11 cellular contexts compared by ENCODE assay signal in the genomic region with DNA sequence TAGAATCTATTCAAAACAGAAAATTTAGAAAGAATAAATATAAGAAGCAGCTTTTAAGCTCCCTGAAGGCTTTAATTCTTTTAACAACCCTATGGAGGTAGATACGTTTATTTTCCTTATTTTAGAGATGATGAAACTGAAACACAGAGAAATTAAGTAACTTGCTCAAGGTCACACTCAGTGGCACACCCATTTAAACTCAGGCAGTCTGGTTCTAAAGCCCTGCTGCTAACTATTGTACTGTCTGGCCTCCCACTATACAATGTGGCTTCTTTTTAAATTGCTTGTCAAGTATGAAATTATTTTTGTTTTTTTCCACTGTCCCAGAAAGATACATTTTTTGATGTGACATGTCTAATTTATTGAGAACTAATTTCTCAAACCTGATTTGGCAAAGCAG.
A peak's percentile ranks its signal among the peaks of the same experiment; 100 is the strongest.
DNase-seq lines count a peak whose midpoint lies in the region; ATAC-seq lines count a peak whose summit lies in the region.
"Had no signal": no experiment of that assay in that cellular context is flagged by ENCODE, and none has a peak within 500 bp of the region (broad histone marks: within the 10 kb centered on the region; RNA-seq: fewer than 3 reads in every experiment).

No MANE protein-coding gene starts in this region.

- peak overlapping the region; percentile 97 for H3K9ac ChIP-seq in adipocyte (ENCODE audit: low read length)

- H3K9me3 ChIP-seq in adipocyte (ENCODE audit: control insufficient read depth, low read length) (no peaks in the 10 kb centered on the region), muscle layer of duodenum (ENCODE audit: control insufficient read depth in 1 of 2, low read length in 2 of 2) (no peaks in the 10 kb centered on the region)
- H3K9me3 ChIP-seq: colonic mucosa, neutrophil had no signal

- peaks cover 36% of the 10 kb centered on the region for H3K4me1 ChIP-seq in adipocyte (ENCODE audit: control insufficient read depth, insufficient read depth, low read length)
- H3K4me1 ChIP-seq in muscle layer of duodenum (ENCODE audit: control insufficient read depth in 1 of 2, insufficient read depth in 2 of 2, low read length in 2 of 2): peaks cover 15 to 40% of the 10 kb centered on the region in 2 donors

- H3K27ac ChIP-seq in muscle layer of duodenum (ENCODE audit: low read length): peak overlapping the region; percentile 93
- H3K27ac ChIP-seq: colonic mucosa had no signal

- ATAC-seq in HG03354 (IDR thresholded peaks at IDR 0.05; ENCODE audit: poor library complexity, severe bottlenecking, unreplicated experiment): peak; percentile 19
- ATAC-seq in GM18870 (IDR thresholded peaks at IDR 0.05; ENCODE audit: unreplicated experiment): no peak

- H3K4me3 ChIP-seq in adipocyte (ENCODE audit: low read length) (peak overlapping the region; percentile 89), muscle layer of duodenum (ENCODE audit: low read depth in 1 of 2, low read length in 2 of 2) (peak overlapping the region; percentile 37 to 90)

- H3K27me3 ChIP-seq in adipocyte (replicated peaks; ENCODE audit: control insufficient read depth, insufficient read depth, low read length) (no peaks in the 10 kb centered on the region), muscle layer of duodenum (ENCODE audit: low read depth, low read length) (no peaks in the 10 kb centered on the region)
- H3K27me3 ChIP-seq: colonic mucosa, neutrophil had no signal

- H3K36me3 ChIP-seq in adipocyte (ENCODE audit: control insufficient read depth, insufficient read depth, low read length, severe bottlenecking) (peaks cover 7% of the 10 kb centered on the region), muscle layer of duodenum (ENCODE audit: control insufficient read depth in 1 of 2, insufficient read depth in 2 of 2, low read length in 2 of 2) (peaks cover 0 to 4% of the 10 kb centered on the region in 2 donors)
- H3K36me3 ChIP-seq: colonic mucosa had no signal

- peak; percentile 26 to 38 for DNase-seq in AML-193 (lab: John Stamatoyannopoulos, UW)
- DNase-seq in adipocyte (ENCODE audit: low read depth): peak; percentile 58
- no peak for DNase-seq in foreskin melanocyte
- DNase-seq in NK-92 (lab: John Stamatoyannopoulos, UW; ENCODE audit: unreplicated experiment): no peak
- DNase-seq in NCI-H1092 treated with DMSO at 0.1 percent for 48 hours (lab: John Stamatoyannopoulos, UW): no peak
- DNase-seq: colonic mucosa, NCI-H1105 had no signal

Comparison
In these comparisons a context has a peak if more than half of its experiments do, and no peak if none do; other contexts are left out.
1. DNase-seq: peak in AML-193 (2 of 2) and adipocyte (single experiment); none in foreskin melanocyte (single experiment), NK-92 (single experiment) and NCI-H1092 treated with DMSO at 0.1 percent for 48 hours (single experiment).